ENCODE assay signal across 35 cellular contexts in the genomic region with DNA sequence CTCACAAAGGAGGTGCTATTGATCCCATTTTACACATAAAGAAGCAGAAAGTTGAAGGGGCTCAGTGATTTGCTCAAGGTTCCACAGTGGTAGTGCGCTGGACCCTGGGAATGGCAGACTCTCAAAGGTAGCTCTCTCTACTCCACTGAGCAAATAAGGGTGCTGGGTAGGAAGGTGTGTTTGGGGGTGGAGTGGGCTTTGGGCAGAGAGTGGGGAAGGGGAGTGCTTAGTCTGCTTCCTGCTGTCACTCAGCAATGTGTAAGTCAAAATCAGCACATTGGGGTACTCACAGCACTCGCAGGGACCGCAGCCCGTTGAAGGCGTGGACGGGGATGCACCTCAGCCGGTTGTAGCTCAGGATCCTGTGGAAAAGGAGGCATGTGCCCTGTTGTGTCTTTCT.
"Had no signal": no experiment of that assay in that cellular context is flagged by ENCODE, and none has a peak within 500 bp of the region (broad histone marks: within the 10 kb centered on the region; RNA-seq: fewer than 3 reads in every experiment).

No MANE protein-coding gene starts in this region.

- H3K4me3 Mint-ChIP-seq: activated CD4-positive, alpha-beta memory T cell treated with anti-CD3 and anti-CD28 coated beads for 36 hours; activated CD4-positive, alpha-beta T cell treated with anti-CD3 and anti-CD28 coated beads, Interleukin-2, amount 10 ng/mL, durations not matched to agents 24 days and 14 days; activated CD8-positive, alpha-beta T cell treated with anti-CD3 and anti-CD28 coated beads for 36 hours; activated naive CD4-positive, alpha-beta T cell treated with anti-CD3 and anti-CD28 coated beads for 36 hours; activated naive CD8-positive, alpha-beta T cell treated with anti-CD3 and anti-CD28 coated beads for 36 hours; activated T-cell treated with anti-CD3 and anti-CD28 coated beads, Interleukin-2, amount 50 U/mL, for 4 hours; activated T-cell treated with anti-CD3 and anti-CD28 coated beads, Interleukin-2, amount 50 U/mL, for 72 hours; activated T-helper 1 cell treated with anti-CD3 and anti-CD28 coated beads, Interleukin-12 subunit alpha, Interleukin-12 subunit beta, Interleukin-2, Interleukin-4 antibody, amounts not matched to agents 30 ng/mL and 10 ng/mL and 1 ng/mL, durations not matched to agents 14 hours and 24 hours and 36 hours; activated T-helper 17 cell treated with anti-CD3 and anti-CD28 coated beads, Interleukin-2, amount 50 U/mL, for 72 hours; T-helper 1 cell treated with Interleukin-12 subunit alpha and Interleukin-12 subunit beta and Interleukin-4 antibody, amounts not matched to agents 30 μg/mL and 1 μg/mL, for 36 hours; T-helper 2 cell treated with Interferon-gamma antibody and Interleukin-4, amounts not matched to agents 5 μg/mL and 100 μg/mL, for 36 hours; WTC11 had no signal

- DNase-seq: activated CD4-positive, alpha-beta memory T cell treated with anti-CD3 and anti-CD28 coated beads for 36 hours; activated CD4-positive, alpha-beta T cell treated with anti-CD3 and anti-CD28 coated beads for 4 hours; activated CD4-positive, alpha-beta T cell treated with anti-CD3 and anti-CD28 coated beads, Interleukin-2, amount 10 ng/mL, durations not matched to agents 24 days and 14 days; activated CD4-positive, alpha-beta T cell treated with anti-CD3 and anti-CD28 coated beads, Interleukin-2, amount 50 U/mL, for 1 hour; activated CD4-positive, alpha-beta T cell treated with anti-CD3 and anti-CD28 coated beads, Interleukin-2, amount 50 U/mL, for 4 hours; activated CD4-positive, CD25-positive, alpha-beta regulatory T cell treated with anti-CD3 and anti-CD28 coated beads, Interleukin-2, amount 50 U/mL, for 72 hours; activated CD8-positive, alpha-beta memory T cell treated with anti-CD3 and anti-CD28 coated beads, Interleukin-2, amount 50 U/mL, for 4 hours; activated CD8-positive, alpha-beta T cell treated with anti-CD3 and anti-CD28 coated beads for 36 hours; activated effector memory CD4-positive, alpha-beta T cell treated with anti-CD3 and anti-CD28 coated beads, Interleukin-2, amount 50 U/mL, for 16 hours; activated gamma-delta T cell treated with Interleukin-2 at 50 U/mL for 16 hours; activated naive CD4-positive, alpha-beta T cell; activated naive CD4-positive, alpha-beta T cell treated with anti-CD3 and anti-CD28 coated beads for 36 hours; activated naive CD4-positive, alpha-beta T cell treated with anti-CD3 and anti-CD28 coated beads, Interleukin-2, amount 50 U/mL, for 16 hours; activated naive CD8-positive, alpha-beta T cell treated with anti-CD3 and anti-CD28 coated beads for 36 hours; activated T-cell treated with anti-CD3 and anti-CD28 coated beads for 4 hours; activated T-cell treated with anti-CD3 and anti-CD28 coated beads, Interleukin-2, amount 50 U/mL, for 1 hour; activated T-cell treated with anti-CD3 and anti-CD28 coated beads, Interleukin-2, amount 50 U/mL, for 4 hours; activated T-cell treated with anti-CD3 and anti-CD28 coated beads, Interleukin-2, amount 50 U/mL, for 72 hours; adrenal gland; amniotic stem cell; aorta; body of pancreas; brain microvascular endothelial cell; central memory CD4-positive, alpha-beta T cell; SW 1271; T-helper 1 cell; T-helper 2 cell; T-helper 9 cell; WERI-Rb-1 had no signal

- H3K9me3 Mint-ChIP-seq: activated CD4-positive, alpha-beta memory T cell treated with anti-CD3 and anti-CD28 coated beads for 36 hours; activated CD4-positive, alpha-beta T cell treated with anti-CD3 and anti-CD28 coated beads, Interleukin-2, amount 10 ng/mL, durations not matched to agents 24 days and 14 days; activated CD8-positive, alpha-beta T cell treated with anti-CD3 and anti-CD28 coated beads for 36 hours; activated naive CD4-positive, alpha-beta T cell treated with anti-CD3 and anti-CD28 coated beads for 36 hours; activated naive CD8-positive, alpha-beta T cell treated with anti-CD3 and anti-CD28 coated beads for 36 hours; activated T-cell treated with anti-CD3 and anti-CD28 coated beads, Interleukin-2, amount 50 U/mL, for 72 hours had no signal

- H3K27ac Mint-ChIP-seq: activated CD4-positive, alpha-beta memory T cell treated with anti-CD3 and anti-CD28 coated beads for 36 hours; activated CD4-positive, alpha-beta T cell treated with anti-CD3 and anti-CD28 coated beads, Interleukin-2, amount 10 ng/mL, durations not matched to agents 24 days and 14 days; activated CD8-positive, alpha-beta T cell treated with anti-CD3 and anti-CD28 coated beads for 36 hours; activated naive CD4-positive, alpha-beta T cell treated with anti-CD3 and anti-CD28 coated beads for 36 hours; activated naive CD4-positive, alpha-beta T cell treated with anti-CD3 and anti-CD28 coated beads, Interleukin-2, amount 50 U/mL, for 72 hours; activated naive CD8-positive, alpha-beta T cell treated with anti-CD3 and anti-CD28 coated beads for 36 hours; activated T-cell treated with anti-CD3 and anti-CD28 coated beads, Interleukin-2, amount 50 U/mL, for 72 hours; activated T-helper 1 cell treated with anti-CD3 and anti-CD28 coated beads, Interleukin-12 subunit alpha, Interleukin-12 subunit beta, Interleukin-2, Interleukin-4 antibody, amounts not matched to agents 30 ng/mL and 10 ng/mL and 1 ng/mL, durations not matched to agents 14 hours and 24 hours and 36 hours; activated T-helper 17 cell treated with anti-CD3 and anti-CD28 coated beads, Interleukin-2, amount 50 U/mL, for 72 hours; T-helper 1 cell treated with Interleukin-12 subunit alpha and Interleukin-12 subunit beta and Interleukin-4 antibody, amounts not matched to agents 30 μg/mL and 1 μg/mL, for 36 hours; T-helper 2 cell treated with Interferon-gamma antibody and Interleukin-4, amounts not matched to agents 5 μg/mL and 100 μg/mL, for 36 hours; WTC11 had no signal

- ATAC-seq: activated CD8-positive, alpha-beta T cell treated with anti-CD3 and anti-CD28 coated beads for 36 hours; activated naive CD4-positive, alpha-beta T cell treated with anti-CD3 and anti-CD28 coated beads, Interleukin-2, amount 50 U/mL, for 72 hours; activated T-cell treated with anti-CD3 and anti-CD28 coated beads, Interleukin-2, amount 50 U/mL, for 4 hours; activated T-cell treated with anti-CD3 and anti-CD28 coated beads, Interleukin-2, amount 50 U/mL, for 72 hours; activated T-helper 17 cell treated with anti-CD3 and anti-CD28 coated beads, Interleukin-2, amount 50 U/mL, for 72 hours; body of pancreas had no signal

- H3K27me3 Mint-ChIP-seq: activated CD4-positive, alpha-beta T cell treated with anti-CD3 and anti-CD28 coated beads, Interleukin-2, amount 10 ng/mL, durations not matched to agents 24 days and 14 days had no signal

- H3K36me3 Mint-ChIP-seq: activated CD4-positive, alpha-beta memory T cell treated with anti-CD3 and anti-CD28 coated beads for 36 hours; activated naive CD8-positive, alpha-beta T cell treated with anti-CD3 and anti-CD28 coated beads for 36 hours; WTC11 had no signal

- H3K4me1 Mint-ChIP-seq: activated CD4-positive, alpha-beta T cell treated with anti-CD3 and anti-CD28 coated beads, Interleukin-2, amount 10 ng/mL, durations not matched to agents 24 days and 14 days; activated naive CD8-positive, alpha-beta T cell treated with anti-CD3 and anti-CD28 coated beads for 36 hours; activated T-helper 17 cell treated with anti-CD3 and anti-CD28 coated beads, Interleukin-2, amount 50 U/mL, for 72 hours had no signal
